In the genomic region with DNA sequence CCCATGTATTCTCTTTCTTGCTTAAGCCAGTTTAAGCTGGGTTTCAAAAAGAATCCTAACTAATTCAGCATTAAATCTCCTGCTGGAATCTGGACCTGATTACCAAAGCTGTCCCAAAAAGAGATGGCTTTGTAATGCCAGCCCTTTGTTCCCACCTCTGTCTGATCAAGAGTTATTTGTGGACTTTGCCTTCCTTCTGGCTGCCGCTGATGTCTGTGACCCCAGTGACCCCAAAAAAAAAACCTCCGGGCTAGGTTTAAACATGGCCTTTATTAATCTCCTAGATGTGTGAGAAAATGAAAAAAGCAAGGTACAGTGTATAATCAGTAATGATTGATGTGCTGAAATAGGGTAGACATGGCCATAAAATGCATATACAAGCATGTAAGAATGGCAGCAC, we compare ENCODE assay signal across 20 cellular contexts.
"Had no signal": no experiment of that assay in that cellular context is flagged by ENCODE, and none has a peak within 500 bp of the region (broad histone marks: within the 10 kb centered on the region; RNA-seq: fewer than 3 reads in every experiment).

No MANE protein-coding gene starts in this region.

- H3K36me3 Mint-ChIP-seq: mesothelial cell of epicardium; natural killer cell treated with Interleukin-12 subunit alpha and Interleukin-12 subunit beta and Interleukin-15 and Interleukin-18, amount 100 ng/mL, for 72 hours had no signal

- H3K4me3 Mint-ChIP-seq: effector memory CD8-positive, alpha-beta T cell; mesothelial cell of epicardium; naive B cell; neural crest cell had no signal

- H3K9me3 Mint-ChIP-seq: effector memory CD8-positive, alpha-beta T cell; natural killer cell treated with Interleukin-12 subunit alpha and Interleukin-12 subunit beta and Interleukin-15 and Interleukin-18, amount 100 ng/mL, for 72 hours; neural crest cell had no signal

- H3K36me3 ChIP-seq: prostate gland, right atrium auricular region, sigmoid colon, spleen, stomach, thyroid gland had no signal

- H3K27ac Mint-ChIP-seq: mesothelial cell of epicardium; natural killer cell treated with Interleukin-12 subunit alpha and Interleukin-12 subunit beta and Interleukin-15 and Interleukin-18, amount 100 ng/mL, for 72 hours had no signal

- DNase-seq: dermis blood vessel endothelial cell; effector memory CD8-positive, alpha-beta T cell; left ventricle myocardium superior; mesenchymal stem cell; mucosa of descending colon; naive B cell; nucleus accumbens; sigmoid colon; spleen; stimulated activated naive CD4-positive, alpha-beta T cell treated with Interleukin-2 at 50 U/mL for 16 hours; stomach; thyroid gland; trophoblast cell had no signal

- H3K4me1 ChIP-seq: prostate gland, right atrium auricular region, sigmoid colon had no signal

- ATAC-seq: effector memory CD8-positive, alpha-beta T cell; left ventricle myocardium superior; mucosa of descending colon; natural killer cell treated with Interleukin-12 subunit alpha and Interleukin-12 subunit beta and Interleukin-15 and Interleukin-18, amount 100 ng/mL, for 72 hours had no signal

- H3K9me3 ChIP-seq: mucosa of descending colon, prostate gland, right atrium auricular region, sigmoid colon, spleen, stomach, thyroid gland had no signal

- H3K27me3 ChIP-seq: right atrium auricular region, sigmoid colon, thyroid gland had no signal

- H3K4me3 ChIP-seq: coronary artery, lung, mucosa of descending colon, prostate gland, right atrium auricular region, sigmoid colon, spleen, stomach, thyroid gland had no signal

- H3K27ac ChIP-seq: coronary artery, prostate gland, right atrium auricular region, sigmoid colon, spleen, stomach, thyroid gland had no signal

- H3K27me3 Mint-ChIP-seq: effector memory CD8-positive, alpha-beta T cell; natural killer cell treated with Interleukin-12 subunit alpha and Interleukin-12 subunit beta and Interleukin-15 and Interleukin-18, amount 100 ng/mL, for 72 hours had no signal
